In genomic region chr20:24773751-24774201, GRCh38 we compare ENCODE assay signal across 10 cellular contexts.
DNase-seq lines count a peak whose midpoint lies in the region; ATAC-seq, FAIRE-seq and TF ChIP-seq lines count a peak whose summit lies in the region.
"Had no signal": no experiment of that assay in that cellular context is flagged by ENCODE, and none has a peak within 500 bp of the region (broad histone marks: within the 10 kb centered on the region; RNA-seq: fewer than 3 reads in every experiment).

No MANE protein-coding gene starts in this region.

- DNase-seq in H54 (ENCODE audit: insufficient read length, low spot score) (peak; percentile 74), RKO (ENCODE audit: low spot score) (peak; percentile 74), kidney glomerular epithelial cell (lab: John Stamatoyannopoulos, UW) (peak; percentile 79), H7 (no peak), Karpas-422 (no peak), progenitor cell of endocrine pancreas (ENCODE audit: low spot score, unreplicated experiment) (no peak)
- DNase-seq in activated CD4-positive, alpha-beta T cell treated with anti-CD3 and anti-CD28 coated beads, Interleukin-2, amount 50 U/mL, for 1 hour: no peak

- ATAC-seq in GM18499 (IDR thresholded peaks at IDR 0.05; ENCODE audit: insufficient read depth, unreplicated experiment): peak; percentile 46

- no peak overlapping the region for H3K4me3 Mint-ChIP-seq in progenitor cell of endocrine pancreas (ENCODE audit: low read depth)

- H3K36me3 ChIP-seq in H7 (replicated peaks; ENCODE audit: control insufficient read depth, insufficient read depth, low read length): no peaks in the 10 kb centered on the region
- H3K36me3 ChIP-seq in Karpas-422 (ENCODE audit: insufficient read depth, low read length): no peaks in the 10 kb centered on the region
- H3K36me3 ChIP-seq: breast epithelium had no signal

- no peak overlapping the region for H2AFZ ChIP-seq in Karpas-422 (ENCODE audit: low read length)

- no peak overlapping the region for H3K9ac ChIP-seq in Karpas-422 (ENCODE audit: low read length)

- no peaks in the 10 kb centered on the region for H4K20me1 ChIP-seq in Karpas-422 (ENCODE audit: insufficient read depth, low read depth, low read length)

- H3K4me1 Mint-ChIP-seq in progenitor cell of endocrine pancreas (ENCODE audit: low read depth): no peaks in the 10 kb centered on the region

- no peaks in the 10 kb centered on the region for H3K79me2 ChIP-seq in Karpas-422 (ENCODE audit: low read length)

- H3K4me3 ChIP-seq in H7 (ENCODE audit: insufficient read depth, low read depth, low read length): no peak overlapping the region
- no peak overlapping the region for H3K4me3 ChIP-seq in Karpas-422 (ENCODE audit: low read length)
- H3K4me3 ChIP-seq: breast epithelium, skin epidermis had no signal

- H3K27ac Mint-ChIP-seq in progenitor cell of endocrine pancreas: no peak overlapping the region

- H3K36me3 Mint-ChIP-seq in progenitor cell of endocrine pancreas (ENCODE audit: insufficient read depth): no peaks in the 10 kb centered on the region

- TF ChIP-seq POLR2A in H54 (IDR thresholded peaks at IDR 0.05; ENCODE audit: low read depth, low read length): no peak

- H3K27me3 Mint-ChIP-seq in progenitor cell of endocrine pancreas: peaks cover 27% of the 10 kb centered on the region

- H3K9me3 Mint-ChIP-seq in progenitor cell of endocrine pancreas (ENCODE audit: low read depth): peaks cover 9% of the 10 kb centered on the region

- no peak for FAIRE-seq in H54 (lab: Jason Lieb, UNC)

- no peaks in the 10 kb centered on the region for H3K9me3 ChIP-seq in Karpas-422 (ENCODE audit: low read length)

- no peaks in the 10 kb centered on the region for H3K4me1 ChIP-seq in Karpas-422 (ENCODE audit: low read length)
- H3K4me1 ChIP-seq: breast epithelium had no signal

- no peak overlapping the region for H3K4me2 ChIP-seq in Karpas-422 (ENCODE audit: low read depth, low read length, poor library complexity, severe bottlenecking)

- TF ChIP-seq CTCF in progenitor cell of endocrine pancreas (IDR thresholded peaks at IDR 0.05; ENCODE audit: unreplicated experiment): no peak

- H3K27ac ChIP-seq in Karpas-422 (ENCODE audit: low read length): no peak overlapping the region
- H3K27ac ChIP-seq: breast epithelium had no signal

- H3K27me3 ChIP-seq in H7 (ENCODE audit: control insufficient read depth, insufficient read depth, low read length): no peaks in the 10 kb centered on the region
- H3K27me3 ChIP-seq in Karpas-422 (ENCODE audit: low read length): 0 out of 2 replicates have a peak, but pooled peaks cover 2% of the 10 kb centered on the region

- no peaks in the 10 kb centered on the region for H3K9me2 ChIP-seq in Karpas-422 (replicated peaks; ENCODE audit: insufficient read depth, low read length)

Comparison
In these comparisons a context has a peak if more than half of its experiments do, and no peak if none do; other contexts are left out.
1. DNase-seq: peak in H54 (single experiment), RKO (single experiment) and kidney glomerular epithelial cell (single experiment); none in H7 (single experiment), Karpas-422 (single experiment), activated CD4-positive, alpha-beta T cell treated with anti-CD3 and anti-CD28 coated beads, Interleukin-2, amount 50 U/mL, for 1 hour (single experiment) and progenitor cell of endocrine pancreas (single experiment).